Comparison of ENCODE assay signal across 11 cellular contexts in the genomic region with DNA sequence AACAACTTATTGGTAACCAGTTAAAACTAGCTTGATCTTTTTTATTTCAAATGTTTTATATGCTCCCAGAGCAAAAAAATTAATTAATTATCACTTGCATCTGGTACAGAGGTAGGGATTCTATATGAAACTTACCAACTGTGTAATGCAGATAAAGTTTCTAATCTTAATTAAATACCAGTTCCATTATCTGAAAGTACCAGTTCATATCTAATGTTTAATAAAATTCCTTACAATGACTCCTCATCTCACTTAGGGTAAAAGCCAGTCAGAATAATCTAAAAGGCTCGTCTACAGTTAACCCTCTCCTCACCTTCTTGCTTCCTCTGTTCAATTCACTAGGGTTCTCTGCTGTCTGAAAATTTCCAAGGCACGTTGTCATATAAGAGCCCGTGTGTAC.
"Had no signal": no experiment of that assay in that cellular context is flagged by ENCODE, and none has a peak within 500 bp of the region (broad histone marks: within the 10 kb centered on the region; RNA-seq: fewer than 3 reads in every experiment).

No MANE protein-coding gene starts in this region.

- H3K4me1 Mint-ChIP-seq: GM23338, IgD-negative memory B cell had no signal

- H3K9me3 Mint-ChIP-seq: GM23338, HFFc6 had no signal

- H3K27me3 Mint-ChIP-seq: IgD-negative memory B cell had no signal

- H3K4me1 ChIP-seq: HAP-1 had no signal

- FAIRE-seq: H1, HepG2 had no signal

- H3K9me3 ChIP-seq: HAP-1 had no signal

- H3K4me3 Mint-ChIP-seq: GM23338, HFFc6, IgD-negative memory B cell had no signal

- H3K36me3 ChIP-seq: HAP-1 had no signal

- H3K36me3 Mint-ChIP-seq: IgD-negative memory B cell had no signal

- H3K27ac Mint-ChIP-seq: GM23338, HFFc6, IgD-negative memory B cell had no signal

- H3K4me3 ChIP-seq: GM23338, HAP-1 had no signal

- DNase-seq: H7, HFFc6, KBM-7 had no signal

- H3K27ac ChIP-seq: HL-60, KMS-11 had no signal

- ATAC-seq: GM23338, HCT116, HepG2 had no signal
